In the genomic region with DNA sequence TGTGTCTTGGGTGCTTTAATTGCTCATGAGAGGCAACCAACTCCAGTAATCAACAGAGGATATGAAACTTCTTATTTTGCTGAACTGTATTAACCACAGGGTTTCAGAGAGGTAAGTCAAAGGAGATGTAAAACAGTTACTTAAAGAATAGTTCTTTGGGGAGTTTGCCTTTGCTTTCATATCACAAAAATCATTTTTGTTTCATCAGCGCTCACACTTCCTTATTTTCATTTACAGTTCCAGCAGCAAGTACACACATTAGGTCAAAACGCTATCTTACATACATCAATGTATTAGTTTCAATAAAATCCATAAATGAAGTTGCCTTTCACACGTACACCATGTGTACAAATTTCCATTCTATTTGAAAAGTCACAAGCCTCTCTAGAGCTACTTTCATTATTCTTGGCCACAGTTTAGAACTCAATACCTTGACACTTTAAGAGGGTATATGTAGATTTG, we compare ENCODE assay signal across 1 cellular context.
TF ChIP-seq lines count a peak whose summit lies in the region.

No MANE protein-coding gene starts in this region.

TF ChIP-seq in HepG2, 621 proteins besides CTCF, POLR2A, EP300 and RAD21 (continued from another document):
- TF ChIP-seq, protein P1, sequence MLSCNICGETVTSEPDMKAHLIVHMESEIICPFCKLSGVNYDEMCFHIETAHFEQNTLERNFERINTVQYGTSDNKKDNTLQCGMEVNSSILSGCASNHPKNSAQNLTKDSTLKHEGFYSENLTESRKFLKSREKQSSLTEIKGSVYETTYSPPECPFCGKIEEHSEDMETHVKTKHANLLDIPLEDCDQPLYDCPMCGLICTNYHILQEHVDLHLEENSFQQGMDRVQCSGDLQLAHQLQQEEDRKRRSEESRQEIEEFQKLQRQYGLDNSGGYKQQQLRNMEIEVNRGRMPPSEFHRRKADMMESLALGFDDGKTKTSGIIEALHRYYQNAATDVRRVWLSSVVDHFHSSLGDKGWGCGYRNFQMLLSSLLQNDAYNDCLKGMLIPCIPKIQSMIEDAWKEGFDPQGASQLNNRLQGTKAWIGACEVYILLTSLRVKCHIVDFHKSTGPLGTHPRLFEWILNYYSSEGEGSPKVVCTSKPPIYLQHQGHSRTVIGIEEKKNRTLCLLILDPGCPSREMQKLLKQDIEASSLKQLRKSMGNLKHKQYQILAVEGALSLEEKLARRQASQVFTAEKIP (CRISPR knock-in tag; IDR thresholded peaks at IDR 0.05; ENCODE audit: borderline replicate concordance) = no peak
- TF ChIP-seq ARNTL (CRISPR knock-in tag; IDR thresholded peaks at IDR 0.05) (no peak), ATF1 (CRISPR knock-in tag; IDR thresholded peaks at IDR 0.05) (no peak), ZNF678 (CRISPR knock-in tag; IDR thresholded peaks at IDR 0.05) (no peak), ZNF749 (CRISPR knock-in tag; IDR thresholded peaks at IDR 0.05; ENCODE audit: borderline replicate concordance) (no peak), BORCS8-MEF2B (CRISPR knock-in tag; IDR thresholded peaks at IDR 0.05) (no peak), ARNT (IDR thresholded peaks at IDR 0.05) (no peak), ATAD3A (CRISPR knock-in tag; IDR thresholded peaks at IDR 0.05) (no peak), CREM (IDR thresholded peaks at IDR 0.05) (no peak), CREM (CRISPR knock-in tag; IDR thresholded peaks at IDR 0.05) (no peak), NR3C1 (CRISPR knock-in tag; IDR thresholded peaks at IDR 0.05) (no peak), MBD4 (IDR thresholded peaks at IDR 0.05; ENCODE audit: borderline replicate concordance, low read length) (no peak)
